ENCODE assay signal across 23 cellular contexts in the genomic region with DNA sequence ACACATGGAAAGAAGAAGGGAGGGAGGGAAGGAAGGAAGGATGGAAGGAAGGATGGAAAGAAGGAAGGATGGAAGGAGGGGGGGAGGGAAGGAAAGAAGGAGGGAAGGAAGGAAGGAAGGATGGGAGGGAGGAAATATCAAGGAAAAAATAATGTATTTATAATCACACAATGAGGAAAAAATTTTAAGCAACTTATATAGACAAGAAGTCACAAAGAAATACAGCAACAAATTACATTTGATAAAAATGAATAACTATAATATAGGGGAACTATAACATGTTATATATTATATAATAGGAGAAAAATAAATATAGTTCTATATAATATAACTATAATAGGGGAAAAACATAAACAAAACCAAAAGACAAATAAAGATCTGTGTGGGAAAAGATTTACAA.
"Had no signal": no experiment of that assay in that cellular context is flagged by ENCODE, and none has a peak within 500 bp of the region (broad histone marks: within the 10 kb centered on the region; RNA-seq: fewer than 3 reads in every experiment).

No MANE protein-coding gene starts in this region.

- H2AFZ ChIP-seq: hepatocyte had no signal

- H3K4me2 ChIP-seq: hepatocyte had no signal

- H3K4me3 ChIP-seq: hepatocyte, left ventricle myocardium inferior, lung, pancreas, prostate gland, sigmoid colon, spleen, testis, thyroid gland, transverse colon, upper lobe of left lung, vagina had no signal

- H3K27me3 ChIP-seq: hepatocyte, pancreas, sigmoid colon, spleen, testis, thyroid gland, transverse colon, upper lobe of left lung, vagina had no signal

- H3K4me1 ChIP-seq: left ventricle myocardium inferior, pancreas, prostate gland, spleen, testis, thyroid gland, upper lobe of left lung, vagina had no signal

- H3K36me3 ChIP-seq: left ventricle myocardium inferior, pancreas, prostate gland, sigmoid colon, spleen, thyroid gland, transverse colon, upper lobe of left lung, vagina had no signal

- FAIRE-seq: pancreas had no signal

- ATAC-seq: naive thymus-derived CD8-positive, alpha-beta T cell; pancreas; right cardiac atrium; stimulated activated effector memory CD8-positive, alpha-beta T cell treated with anti-CD3 and anti-CD28 coated beads, Interleukin-12 subunit alpha, Interleukin-12 subunit beta, amount 100 ng/mL, for 72 hours had no signal

- H3K27ac ChIP-seq: hepatocyte, left ventricle myocardium inferior, pancreas, prostate gland, sigmoid colon, spleen, testis, thyroid gland, transverse colon, upper lobe of left lung, vagina had no signal

- H3K9me3 ChIP-seq: left ventricle myocardium inferior, pancreas, prostate gland, sigmoid colon, spleen, testis, thyroid gland, transverse colon, upper lobe of left lung, vagina had no signal

- H3K79me2 ChIP-seq: hepatocyte had no signal

- DNase-seq: islet precursor cell; kidney glomerular epithelial cell; left ventricle myocardium inferior; mesenchymal stem cell; naive thymus-derived CD8-positive, alpha-beta T cell; pancreas; posterior cingulate gyrus; retina; right cardiac atrium; sigmoid colon; small intestine; spleen; stimulated activated CD4-positive, alpha-beta T cell treated with anti-CD3 and anti-CD28 coated beads, Interleukin-4, amount 100 ng/mL, for 24 hours; stimulated activated naive CD4-positive, alpha-beta T cell; testis; thyroid gland; transverse colon; upper lobe of left lung had no signal
